Comparison of ENCODE assay signal across 24 cellular contexts in genomic region chr17:44887971-44888955, GRCh38. TPM values are rescaled to one million over a fixed set of nuclear protein-coding genes. Genes with fewer than 3 reads are reported as not detected.
DNase-seq lines count a peak whose midpoint lies in the region; ATAC-seq and TF ChIP-seq lines count a peak whose summit lies in the region.
"Had no signal": no experiment of that assay in that cellular context is flagged by ENCODE, and none has a peak within 500 bp of the region (broad histone marks: within the 10 kb centered on the region; RNA-seq: fewer than 3 reads in every experiment).

No MANE protein-coding gene starts in this region.

- WGBS in H9 (ENCODE audit: extremely low coverage, insufficient read length, low lambda C conversion rate) = no CpG with 5 or more reads among the region's 10 CpGs
- WGBS in stomach, 5 donors = 68 to 80% (median 77%) methylated on average over 10 of the region's 10 CpGs

- peaks cover 6% of the 10 kb centered on the region for H3K4me1 Mint-ChIP-seq in central memory CD8-positive, alpha-beta T cell
- H3K4me1 Mint-ChIP-seq in H9 = no peaks in the 10 kb centered on the region
- H3K4me1 Mint-ChIP-seq: nephron progenitor cell had no signal

- H3K23me2 ChIP-seq in H9 (ENCODE audit: insufficient read length, low read depth, low read length, poor library complexity, severe bottlenecking) = no peaks in the 10 kb centered on the region

- H3K27me3 ChIP-seq in upper lobe of right lung = no peaks in the 10 kb centered on the region
- no peaks in the 10 kb centered on the region for H3K27me3 ChIP-seq in H9 (ENCODE audit: insufficient read depth, low read length)
- H3K27me3 ChIP-seq in stomach = no peaks in the 10 kb centered on the region
- H3K27me3 ChIP-seq: esophagus squamous epithelium, uterus had no signal

- no peak overlapping the region for H3K27ac ChIP-seq in upper lobe of right lung
- H3K27ac ChIP-seq in H9 (ENCODE audit: insufficient read length, low read depth, low read length) = no peak overlapping the region
- H3K27ac ChIP-seq in stomach = peak overlapping the region in 1 of 5 donors; percentile 8
- H3K27ac ChIP-seq: esophagus squamous epithelium, psoas muscle, uterus had no signal

- H3K4me2 ChIP-seq in H9 (ENCODE audit: insufficient read depth, insufficient read length, low read length) = no peak overlapping the region

- no peak overlapping the region for H4K91ac ChIP-seq in H9 (ENCODE audit: insufficient read length, low read depth, low read length)

- H2BK20ac ChIP-seq in H9 (ENCODE audit: low read depth, low read length, poor library complexity, severe bottlenecking) = no peak overlapping the region

- no peak overlapping the region for H2AK5ac ChIP-seq in H9 (ENCODE audit: insufficient read length, low read length)

- TF ChIP-seq EP300 in stomach (IDR thresholded peaks at IDR 0.05) = no peak

- no peak overlapping the region for H3T11ph ChIP-seq in H9 (ENCODE audit: low read length)

- no peak overlapping the region for H3K56ac ChIP-seq in H9 (ENCODE audit: insufficient read length, low read depth, low read length)

- no peaks in the 10 kb centered on the region for H3K9me3 Mint-ChIP-seq in activated naive CD4-positive, alpha-beta T cell treated with anti-CD3 and anti-CD28 coated beads, Interleukin-2, amount 50 U/mL, for 72 hours
- no peaks in the 10 kb centered on the region for H3K9me3 Mint-ChIP-seq in central memory CD8-positive, alpha-beta T cell
- H3K9me3 Mint-ChIP-seq in H9 = no peaks in the 10 kb centered on the region
- H3K9me3 Mint-ChIP-seq: activated B cell treated with CpG ODN at 0.5 μM for 24 hours; activated naive CD8-positive, alpha-beta T cell treated with anti-CD3 and anti-CD28 coated beads for 36 hours; nephron progenitor cell had no signal

- H2BK15ac ChIP-seq in H9 (ENCODE audit: low read depth, low read length) = no peak overlapping the region

- H2BK120ac ChIP-seq in H9 (ENCODE audit: low read depth, low read length, poor library complexity, severe bottlenecking) = no peak overlapping the region

- intact Hi-C loops in upper lobe of right lung (cut with DNase I) = no loop called here
- intact Hi-C loops in stomach (cut with DNase I; ENCODE audit: low total_unique reads) = no loop called here

- H4K20me1 ChIP-seq in H9 (ENCODE audit: control insufficient read depth, insufficient read depth, insufficient read length) = no peaks in the 10 kb centered on the region

- no peak overlapping the region for H3K27ac Mint-ChIP-seq in activated naive CD4-positive, alpha-beta T cell treated with anti-CD3 and anti-CD28 coated beads, Interleukin-2, amount 50 U/mL, for 72 hours
- no peak overlapping the region for H3K27ac Mint-ChIP-seq in central memory CD8-positive, alpha-beta T cell (ENCODE audit: low read depth)
- no peak overlapping the region for H3K27ac Mint-ChIP-seq in H9
- H3K27ac Mint-ChIP-seq: activated B cell treated with CpG ODN at 0.5 μM for 24 hours; activated naive CD8-positive, alpha-beta T cell treated with anti-CD3 and anti-CD28 coated beads for 36 hours; nephron progenitor cell had no signal

- H2BK12ac ChIP-seq in H9 (ENCODE audit: insufficient read length, low read depth, low read length) = no peak overlapping the region

- H3K4me3 ChIP-seq in upper lobe of right lung (no peak overlapping the region), stomach (no peak overlapping the region)
- H3K4me3 ChIP-seq: esophagus squamous epithelium, lung, psoas muscle, uterus had no signal

- H3K23ac ChIP-seq in H9 (ENCODE audit: insufficient read length, low read depth, low read length) = no peak overlapping the region

- TF ChIP-seq POLR2A in stomach (IDR thresholded peaks at IDR 0.05) = no peak

- no peak overlapping the region for H3K18ac ChIP-seq in H9 (ENCODE audit: insufficient read length, low read depth, low read length)

- peaks cover 0 to 4% of the 10 kb centered on the region in 2 donors for H3K36me3 Mint-ChIP-seq in activated naive CD4-positive, alpha-beta T cell treated with anti-CD3 and anti-CD28 coated beads, Interleukin-2, amount 50 U/mL, for 72 hours
- peaks cover 45% of the 10 kb centered on the region for H3K36me3 Mint-ChIP-seq in central memory CD8-positive, alpha-beta T cell (ENCODE audit: insufficient read depth)
- peaks cover 30 to 51% (median 30%) of the 10 kb centered on the region in 3 experiments; a peak in 6 of 7 replicates for H3K36me3 Mint-ChIP-seq in H9 (ENCODE audit: insufficient read depth in 1 of 3, low read depth in 3 of 3)

- no peak overlapping the region for H4K8ac ChIP-seq in H9 (replicated peaks; ENCODE audit: insufficient read length, low read depth, low read length)

- DNase-seq in activated naive CD4-positive, alpha-beta T cell treated with anti-CD3 and anti-CD28 coated beads, Interleukin-2, amount 50 U/mL, for 72 hours (ENCODE audit: low spot score in 2 of 2) = no peak
- DNase-seq in activated naive CD4-positive, alpha-beta T cell treated with anti-CD3 and anti-CD28 coated beads, Interleukin-2, amount 50 U/mL, for 16 hours = no peak
- DNase-seq in NOMO-1 treated with DMSO at 0.1 percent for 48 hours (lab: John Stamatoyannopoulos, UW; ENCODE audit: unreplicated experiment) (peak; percentile 44), upper lobe of right lung (no peak), H9 (no peak), stomach (no peak)
- no peak for DNase-seq in central memory CD8-positive, alpha-beta T cell (ENCODE audit: low spot score in 2 of 2)
- DNase-seq: activated B cell treated with CpG ODN at 0.5 μM for 24 hours; activated naive CD8-positive, alpha-beta T cell treated with anti-CD3 and anti-CD28 coated beads for 36 hours; Caco-2; esophagus squamous epithelium; head of caudate nucleus; NCI-H2029 treated with DMSO at 0.1 percent for 48 hours; NCI-H510A treated with DMSO at 0.1 percent for 48 hours; nephron progenitor cell; PC-3; psoas muscle; SW 1271; uterus had no signal

- H3K4me3 Mint-ChIP-seq in central memory CD8-positive, alpha-beta T cell = no peak overlapping the region
- H3K4me3 Mint-ChIP-seq in H9 = no peak overlapping the region
- H3K4me3 Mint-ChIP-seq: activated B cell treated with CpG ODN at 0.5 μM for 24 hours; activated naive CD8-positive, alpha-beta T cell treated with anti-CD3 and anti-CD28 coated beads for 36 hours; nephron progenitor cell had no signal

- H4K5ac ChIP-seq in H9 (ENCODE audit: insufficient read length, low read depth, low read length) = no peak overlapping the region

- no peaks in the 10 kb centered on the region for H3K27me3 Mint-ChIP-seq in central memory CD8-positive, alpha-beta T cell
- H3K27me3 Mint-ChIP-seq in H9 (ENCODE audit: low read depth) = no peaks in the 10 kb centered on the region
- H3K27me3 Mint-ChIP-seq: activated B cell treated with CpG ODN at 0.5 μM for 24 hours; activated naive CD8-positive, alpha-beta T cell treated with anti-CD3 and anti-CD28 coated beads for 36 hours had no signal

- TF ChIP-seq CTCF in upper lobe of right lung (IDR thresholded peaks at IDR 0.05) (no peak), H9 (conservative IDR thresholded peaks at IDR 0.05) (no peak), stomach (IDR thresholded peaks at IDR 0.05) (no peak)

- H2BK5ac ChIP-seq in H9 (ENCODE audit: insufficient read length, low read length) = no peak overlapping the region

- no peaks in the 10 kb centered on the region for H3K9me3 ChIP-seq in upper lobe of right lung
- no peaks in the 10 kb centered on the region for H3K9me3 ChIP-seq in H9 (ENCODE audit: control insufficient read depth, low read depth, low read length)
- H3K9me3 ChIP-seq in stomach = no peaks in the 10 kb centered on the region
- H3K9me3 ChIP-seq: Caco-2, esophagus squamous epithelium, psoas muscle, uterus had no signal

- H2AFZ ChIP-seq in H9 (ENCODE audit: low read length) = no peak overlapping the region

- no peak overlapping the region for H3K9ac ChIP-seq in H9 (ENCODE audit: extremely low read depth, insufficient read length, low read length)

- H3K79me1 ChIP-seq in H9 (ENCODE audit: insufficient read depth, low read depth, low read length, poor library complexity, severe bottlenecking) = peaks cover 4% of the 10 kb centered on the region

- H3K4ac ChIP-seq in H9 (ENCODE audit: low read depth, low read length) = no peak overlapping the region

- H3K14ac ChIP-seq in H9 (ENCODE audit: insufficient read depth, low read length) = no peak overlapping the region

- peaks cover 7% of the 10 kb centered on the region for H3K4me1 ChIP-seq in upper lobe of right lung
- H3K4me1 ChIP-seq in H9 (ENCODE audit: insufficient read depth, low read length) = no peaks in the 10 kb centered on the region
- H3K4me1 ChIP-seq in stomach = peaks cover 0 to 28% (median 8%) of the 10 kb centered on the region in 4 donors
- H3K4me1 ChIP-seq: psoas muscle, uterus had no signal

- H3K36me3 ChIP-seq in upper lobe of right lung = peaks cover 61% of the 10 kb centered on the region
- peaks cover 44 to 91% (median 78%) of the 10 kb centered on the region in 4 donors for H3K36me3 ChIP-seq in stomach
- H3K36me3 ChIP-seq: uterus had no signal

- peak; percentile 30 to 66 for ATAC-seq in activated naive CD4-positive, alpha-beta T cell treated with anti-CD3 and anti-CD28 coated beads, Interleukin-2, amount 50 U/mL, for 72 hours
- ATAC-seq in central memory CD8-positive, alpha-beta T cell (replicated peaks; ENCODE audit: extremely low read depth, poor library complexity, severe bottlenecking) = peak; percentile 49
- ATAC-seq in upper lobe of right lung (peak; percentile 66), HG03175 (IDR thresholded peaks at IDR 0.05; ENCODE audit: unreplicated experiment) (no peak)
- ATAC-seq: PC-3 had no signal

- peaks cover 2% of the 10 kb centered on the region; the same call in 1 of the 2 replicates for H3K79me2 ChIP-seq in H9 (ENCODE audit: insufficient read depth, low read length)

RNA-seq across cellular contexts. Expression of gene EFTUD2, which starts 11.0 kb away (rescaled TPM):
- 100 to 1,000 TPM in 1 of 2 donors, 10 to 100 TPM in 1; 77.8 to 186 TPM for total RNA-seq in activated naive CD4-positive, alpha-beta T cell treated with anti-CD3 and anti-CD28 coated beads, Interleukin-2, amount 50 U/mL, for 72 hours
- total RNA-seq in upper lobe of right lung (74.4 TPM), H9 (2021) (150 and 161 TPM in 2 replicates), stomach (100 to 1,000 TPM in 3 of 5 donors, 10 to 100 TPM in 2; 70.1 to 176 (median 111) TPM)
- 10 to 100 TPM; 15.9 to 28.6 (median 21.2) TPM for polyA plus RNA-seq in stomach

RNA-seq across cellular contexts. Expression of gene GFAP, which starts 27.0 kb away (rescaled TPM):
- not detected for total RNA-seq in activated naive CD4-positive, alpha-beta T cell treated with anti-CD3 and anti-CD28 coated beads, Interleukin-2, amount 50 U/mL, for 72 hours
- total RNA-seq in upper lobe of right lung (not detected), H9 (2021) (1.1 and 1.2 TPM in 2 replicates), stomach (1 to 10 TPM in 1 of 5 donors, not detected in 4; 9.7 TPM)
- 1 to 10 TPM in 1 of 3 donors, under 1 TPM in 2; 0.15 to 1.4 (median 0.23) TPM for polyA plus RNA-seq in stomach
- total RNA-seq: activated B cell treated with CpG ODN at 0.5 μM for 24 hours; activated naive CD8-positive, alpha-beta T cell treated with anti-CD3 and anti-CD28 coated beads for 36 hours; bronchial epithelial cell; Caco-2; esophagus squamous epithelium; MCF 10A had no signal

RNA-seq across cellular contexts. Expression of gene HIGD1B, which starts 40.6 kb away (rescaled TPM):
- total RNA-seq in activated naive CD4-positive, alpha-beta T cell treated with anti-CD3 and anti-CD28 coated beads, Interleukin-2, amount 50 U/mL, for 72 hours = not detected
- 36.4 TPM for total RNA-seq in upper lobe of right lung
- total RNA-seq in H9 (2021) = not detected in 2 replicates
- under 1 TPM in 1 of 5 donors, not detected in 4; 0.92 TPM for total RNA-seq in stomach
- polyA plus RNA-seq in stomach = 1 to 10 TPM; 2.1 to 5.4 (median 2.4) TPM
- total RNA-seq: activated B cell treated with CpG ODN at 0.5 μM for 24 hours; activated naive CD8-positive, alpha-beta T cell treated with anti-CD3 and anti-CD28 coated beads for 36 hours; bronchial epithelial cell; Caco-2; H1; MCF 10A; PC-3 had no signal
- polyA plus RNA-seq: H1 had no signal

RNA-seq across cellular contexts. Expression of gene GJC1, which starts 58.2 kb away (rescaled TPM):
- 1 to 10 TPM; 2.5 to 6.4 TPM for total RNA-seq in activated naive CD4-positive, alpha-beta T cell treated with anti-CD3 and anti-CD28 coated beads, Interleukin-2, amount 50 U/mL, for 72 hours
- total RNA-seq in upper lobe of right lung (22.8 TPM), H9 (2021) (114 and 119 TPM in 2 replicates), stomach (10 to 100 TPM in 4 of 5 donors, 1 to 10 TPM in 1; 9.7 to 53.1 (median 35.6) TPM)
- polyA plus RNA-seq in stomach = 1 to 10 TPM in 1 of 3 donors, under 1 TPM in 2; 0.31 to 3.5 (median 0.62) TPM

RNA-seq across cellular contexts. Expression of gene KIF18B, which starts 59.3 kb away (rescaled TPM):
- total RNA-seq in activated naive CD4-positive, alpha-beta T cell treated with anti-CD3 and anti-CD28 coated beads, Interleukin-2, amount 50 U/mL, for 72 hours = 10 to 100 TPM; 49.8 to 90.8 TPM
- total RNA-seq in upper lobe of right lung (0.32 TPM), H9 (2021) (51.8 and 52.6 TPM in 2 replicates), stomach (10 to 100 TPM in 1 of 5 donors, 1 to 10 TPM in 1, under 1 TPM in 2, not detected in 1; 0.58 to 12.2 (median 2.0) TPM)
- polyA plus RNA-seq in stomach = 1 to 10 TPM in 2 of 3 donors, under 1 TPM in 1; 0.15 to 2.2 (median 1.2) TPM
- total RNA-seq: bronchial epithelial cell had no signal

Comparison
In these comparisons a context has a peak if more than half of its experiments do, and no peak if none do; other contexts are left out.
1. RNA of gene HIGD1B, which starts 40.6 kb away (total RNA-seq): 36.4 TPM in upper lobe of right lung (single experiment); not detected in activated naive CD4-positive, alpha-beta T cell treated with anti-CD3 and anti-CD28 coated beads, Interleukin-2, amount 50 U/mL, for 72 hours, not detected in H9 and 0.92 TPM in stomach; every median in the first group is over 10 times any median in the second.